30 cellular contexts compared by ENCODE assay signal in the genomic region with DNA sequence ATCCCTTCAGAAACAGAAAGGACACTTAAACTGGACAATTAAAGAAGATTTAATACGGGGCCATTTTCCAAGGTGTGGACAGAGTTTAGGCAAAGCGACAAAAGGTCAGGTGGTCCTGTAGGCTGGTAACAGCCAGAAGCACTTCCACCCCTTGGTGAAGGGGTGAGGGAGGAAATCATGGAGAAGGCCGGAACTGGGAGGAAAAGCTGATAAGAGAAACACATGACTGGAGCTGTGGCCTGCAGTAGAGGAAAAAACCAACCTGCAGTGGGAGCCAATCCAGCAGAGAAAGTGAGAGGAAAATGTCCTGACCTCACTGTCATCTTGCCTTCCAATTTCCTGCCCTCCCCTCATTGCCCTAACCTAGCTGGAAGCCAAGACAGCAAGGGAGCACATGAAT.
"Had no signal": no experiment of that assay in that cellular context is flagged by ENCODE, and none has a peak within 500 bp of the region (broad histone marks: within the 10 kb centered on the region; RNA-seq: fewer than 3 reads in every experiment).

No MANE protein-coding gene starts in this region.

- H3K79me2 ChIP-seq: parathyroid adenoma had no signal

- H3K4me3 Mint-ChIP-seq: naive thymus-derived CD8-positive, alpha-beta T cell; natural killer cell treated with Interleukin-12 subunit alpha and Interleukin-12 subunit beta and Interleukin-15 and Interleukin-18, amount 100 ng/mL, for 72 hours; nephron progenitor cell; neural crest cell; stimulated activated memory B cell treated with anti-CD40 and anti-IgM and Interleukin-4, amounts not matched to agents 10 μg/mL and 1 μg/mL and 100 μg/mL, for 72 hours; stimulated activated naive CD8-positive, alpha-beta T cell treated with anti-CD3 and anti-CD28 coated beads, Interleukin-15, amount 100 ng/mL, for 72 hours; type B pancreatic cell had no signal

- H3K9ac ChIP-seq: parathyroid adenoma had no signal

- H3K4me3 ChIP-seq: ovary, psoas muscle, right lobe of liver, sigmoid colon, suprapubic skin, testis, tibial artery, transverse colon, upper lobe of right lung, uterus had no signal

- DNase-seq: naive thymus-derived CD8-positive, alpha-beta T cell; nephron progenitor cell; occipital lobe; ovary; posterior cingulate gyrus; psoas muscle; right cardiac atrium; right lobe of liver; sigmoid colon; small intestine; stimulated activated CD4-positive, alpha-beta T cell treated with anti-CD3 and anti-CD28 coated beads, Interleukin-1b, Interleukin-23, amount 100 ng/mL, for 48 hours; stimulated activated CD4-positive, alpha-beta T cell treated with anti-CD3 and anti-CD28 coated beads, Interleukin-4, amount 100 ng/mL, for 1 hour; stimulated activated CD4-positive, alpha-beta T cell treated with anti-CD3 and anti-CD28 coated beads, Interleukin-4, amount 100 ng/mL, for 4 hours; stimulated activated CD8-positive, alpha-beta memory T cell treated with anti-CD3 and anti-CD28 coated beads, Interleukin-4, amount 100 ng/mL, for 48 hours; stimulated activated naive CD4-positive, alpha-beta T cell; stimulated activated naive CD8-positive, alpha-beta T cell treated with anti-CD3 and anti-CD28 coated beads, Interleukin-15, amount 100 ng/mL, for 72 hours; stimulated activated naive CD8-positive, alpha-beta T cell treated with anti-CD3 and anti-CD28 coated beads, Interleukin-15, Interleukin-2, amounts not matched to agents 100 U/mL and 50 U/mL, for 24 hours; substantia nigra; testis; tibial artery; transverse colon; upper lobe of right lung; uterus had no signal

- H3K27me3 Mint-ChIP-seq: progenitor cell of endocrine pancreas; stimulated activated memory B cell treated with anti-CD40 and anti-IgM and Interleukin-4, amounts not matched to agents 10 μg/mL and 1 μg/mL and 100 μg/mL, for 72 hours; stimulated activated naive CD8-positive, alpha-beta T cell treated with anti-CD3 and anti-CD28 coated beads, Interleukin-15, amount 100 ng/mL, for 72 hours; type B pancreatic cell had no signal

- H3K27me3 ChIP-seq: ovary, right lobe of liver, sigmoid colon, suprapubic skin, testis, tibial artery, transverse colon, upper lobe of right lung, uterus had no signal

- FAIRE-seq: small intestine had no signal

- H3K9me3 ChIP-seq: ovary, psoas muscle, right lobe of liver, sigmoid colon, suprapubic skin, testis, tibial artery, transverse colon, upper lobe of right lung, uterus had no signal

- H3K9me3 Mint-ChIP-seq: naive thymus-derived CD8-positive, alpha-beta T cell; natural killer cell treated with Interleukin-12 subunit alpha and Interleukin-12 subunit beta and Interleukin-15 and Interleukin-18, amount 100 ng/mL, for 72 hours; nephron progenitor cell; neural crest cell; stimulated activated memory B cell treated with anti-CD40 and anti-IgM and Interleukin-4, amounts not matched to agents 10 μg/mL and 1 μg/mL and 100 μg/mL, for 72 hours; stimulated activated naive CD8-positive, alpha-beta T cell treated with anti-CD3 and anti-CD28 coated beads, Interleukin-15, amount 100 ng/mL, for 72 hours; type B pancreatic cell had no signal

- H3K27ac Mint-ChIP-seq: naive thymus-derived CD8-positive, alpha-beta T cell; natural killer cell treated with Interleukin-12 subunit alpha and Interleukin-12 subunit beta and Interleukin-15 and Interleukin-18, amount 100 ng/mL, for 72 hours; nephron progenitor cell; progenitor cell of endocrine pancreas; stimulated activated memory B cell treated with anti-CD40 and anti-IgM and Interleukin-4, amounts not matched to agents 10 μg/mL and 1 μg/mL and 100 μg/mL, for 72 hours; type B pancreatic cell had no signal

- H3K4me1 Mint-ChIP-seq: naive thymus-derived CD8-positive, alpha-beta T cell; neural crest cell; stimulated activated memory B cell treated with anti-CD40 and anti-IgM and Interleukin-4, amounts not matched to agents 10 μg/mL and 1 μg/mL and 100 μg/mL, for 72 hours; stimulated activated naive CD8-positive, alpha-beta T cell treated with anti-CD3 and anti-CD28 coated beads, Interleukin-15, amount 100 ng/mL, for 72 hours had no signal

- H3K36me3 ChIP-seq: ovary, right lobe of liver, sigmoid colon, suprapubic skin, tibial artery, transverse colon, upper lobe of right lung, uterus had no signal

- H3K36me3 Mint-ChIP-seq: naive thymus-derived CD8-positive, alpha-beta T cell; natural killer cell treated with Interleukin-12 subunit alpha and Interleukin-12 subunit beta and Interleukin-15 and Interleukin-18, amount 100 ng/mL, for 72 hours; stimulated activated memory B cell treated with anti-CD40 and anti-IgM and Interleukin-4, amounts not matched to agents 10 μg/mL and 1 μg/mL and 100 μg/mL, for 72 hours; type B pancreatic cell had no signal

- H3K4me1 ChIP-seq: parathyroid adenoma, psoas muscle, suprapubic skin, testis, tibial artery, upper lobe of right lung, uterus had no signal

- H3K27ac ChIP-seq: ovary, parathyroid adenoma, psoas muscle, right lobe of liver, sigmoid colon, suprapubic skin, testis, tibial artery, transverse colon, upper lobe of right lung, uterus had no signal

- H2AFZ ChIP-seq: parathyroid adenoma had no signal
